Comparison of ENCODE assay signal across 8 cellular contexts in the genomic region with DNA sequence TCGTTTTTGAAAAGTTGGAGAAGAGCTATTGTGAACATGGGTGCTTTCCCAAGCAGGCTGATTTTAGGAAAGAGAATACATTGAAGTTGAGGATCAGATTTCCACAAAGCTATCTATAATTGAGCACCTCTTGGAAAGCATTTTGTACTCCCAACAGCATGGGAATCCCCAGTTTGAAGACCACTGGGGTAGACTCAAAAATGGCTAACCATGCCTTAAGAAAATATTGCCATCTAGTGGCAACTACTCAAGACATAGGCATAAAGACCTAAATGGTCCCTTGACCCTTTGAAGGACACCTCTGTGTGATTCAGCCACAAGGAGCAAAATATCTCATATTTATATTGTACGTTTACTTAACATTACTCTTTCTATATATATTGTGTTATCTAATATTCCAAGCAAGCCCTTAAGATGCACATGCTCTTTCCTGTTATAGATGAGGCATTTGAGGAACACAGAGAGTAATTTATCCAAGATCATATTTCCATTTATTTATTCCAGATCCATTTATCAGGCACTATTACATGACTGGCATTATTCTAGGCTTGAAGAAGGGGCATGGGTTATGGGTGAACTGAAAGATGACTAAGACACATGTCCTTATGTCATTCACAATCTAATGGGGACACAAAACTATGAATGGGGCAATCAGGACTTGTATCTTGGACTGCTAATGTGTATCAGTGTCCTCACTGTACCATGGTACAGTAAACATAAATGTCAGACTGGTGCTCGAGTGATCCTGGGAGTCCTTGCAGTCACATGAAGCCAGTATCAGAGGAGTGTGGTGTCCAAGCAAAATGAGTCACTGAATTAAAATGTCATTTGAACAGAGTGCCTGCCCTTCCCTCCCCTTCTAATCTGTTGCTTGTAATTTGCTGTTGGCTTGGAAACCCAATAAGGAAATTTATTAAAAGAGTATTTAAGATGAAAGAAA.
DNase-seq lines count a peak whose midpoint lies in the region; ATAC-seq, FAIRE-seq and TF ChIP-seq lines count a peak whose summit lies in the region.

No MANE protein-coding gene starts in this region.

- H3K36me3 ChIP-seq in parathyroid adenoma (ENCODE audit: control insufficient read depth, insufficient read depth, low read length): no peaks in the 10 kb centered on the region

- TF ChIP-seq POLR2A in H54 (IDR thresholded peaks at IDR 0.05; ENCODE audit: low read depth, low read length): no peak

- peak overlapping the region; percentile 63 for H2AFZ ChIP-seq in parathyroid adenoma

- DNase-seq in CMK (ENCODE audit: low read depth): peak; percentile 22
- peak; percentile 23 for DNase-seq in H54 (ENCODE audit: insufficient read length, low spot score)
- peak; percentile 73 for DNase-seq in RPMI7951 (ENCODE audit: low read depth)
- peak; percentile 64 for DNase-seq in fibroblast of pulmonary artery (ENCODE audit: low read depth)

- ATAC-seq in GM19455 (IDR thresholded peaks at IDR 0.05; ENCODE audit: unreplicated experiment): no peak
- ATAC-seq in GM19463 (IDR thresholded peaks at IDR 0.05; ENCODE audit: unreplicated experiment): no peak
- no peak for ATAC-seq in GM18502 (IDR thresholded peaks at IDR 0.05; ENCODE audit: poor library complexity, unreplicated experiment)

- H3K9me3 ChIP-seq in parathyroid adenoma (ENCODE audit: control insufficient read depth, low read length): no peaks in the 10 kb centered on the region

- H3K27me3 ChIP-seq in parathyroid adenoma (ENCODE audit: control insufficient read depth, insufficient read depth, low read length): no peaks in the 10 kb centered on the region

- no peaks in the 10 kb centered on the region for H3K79me2 ChIP-seq in parathyroid adenoma

- H3K4me2 ChIP-seq in parathyroid adenoma (ENCODE audit: low read length): no peak overlapping the region

- TF ChIP-seq CTCF in fibroblast of pulmonary artery (IDR thresholded peaks at IDR 0.05; ENCODE audit: low read length, missing control alignments) (peak; percentile 66), parathyroid adenoma (IDR thresholded peaks at IDR 0.05) (peak; percentile 61)

- peak; percentile 91 for FAIRE-seq in H54 (lab: Jason Lieb, UNC)

- no peak overlapping the region for H3K27ac ChIP-seq in parathyroid adenoma

- H3K4me3 ChIP-seq in fibroblast of pulmonary artery (replicated peaks; ENCODE audit: low read depth, low read length) (no peak overlapping the region), parathyroid adenoma (ENCODE audit: low read depth, low read length) (no peak overlapping the region)

- no peaks in the 10 kb centered on the region for H3K4me1 ChIP-seq in parathyroid adenoma

- H3K9ac ChIP-seq in parathyroid adenoma: no peak overlapping the region

Comparison
In these comparisons a context has a peak if more than half of its experiments do, and no peak if none do; other contexts are left out.
1. DNase-seq: peak in every context shown above with its lines; median percentile 73 in RPMI7951; 64 in fibroblast of pulmonary artery; 23 in H54; 22 in CMK.